In genomic region chr2:120148229-120148628, GRCh38 we compare ENCODE assay signal across 8 cellular contexts.
"Had no signal": no experiment of that assay in that cellular context is flagged by ENCODE, and none has a peak within 500 bp of the region (broad histone marks: within the 10 kb centered on the region; RNA-seq: fewer than 3 reads in every experiment).

No MANE protein-coding gene starts in this region.

- ATAC-seq: HepG2, K562 had no signal

- DNase-seq: GM23248, GOT3, H7, HCEC 1CT, IMR-90, KG1 had no signal

- FAIRE-seq: HepG2, K562 had no signal
